Comparison of ENCODE assay signal across 10 cellular contexts in the genomic region with DNA sequence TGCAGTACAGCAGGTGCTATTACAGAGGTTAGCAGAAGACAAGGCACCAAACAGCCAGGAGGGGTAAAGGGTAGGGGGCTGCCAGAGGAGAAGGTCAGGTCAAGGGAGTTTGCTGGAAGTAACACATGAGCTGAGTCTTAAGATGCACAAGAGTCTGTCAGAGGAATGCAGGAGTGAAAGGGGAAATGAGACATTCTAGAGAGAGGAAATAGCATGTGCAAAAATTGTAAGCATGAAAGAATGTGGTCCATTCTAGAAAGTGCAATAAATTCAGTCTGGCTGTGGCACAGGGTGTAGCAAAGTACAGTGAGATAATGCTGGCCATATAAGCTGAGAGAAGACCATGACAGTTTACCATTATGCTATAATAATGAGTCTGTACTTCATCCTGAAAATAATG. TPM values are rescaled to one million over a fixed set of nuclear protein-coding genes. Genes with fewer than 3 reads are reported as not detected.
A peak's percentile ranks its signal among the peaks of the same experiment; 100 is the strongest.
DNase-seq lines count a peak whose midpoint lies in the region; ATAC-seq, FAIRE-seq and TF ChIP-seq lines count a peak whose summit lies in the region.
"Had no signal": no experiment of that assay in that cellular context is flagged by ENCODE, and none has a peak within 500 bp of the region (broad histone marks: within the 10 kb centered on the region; RNA-seq: fewer than 3 reads in every experiment).

No MANE protein-coding gene starts in this region.

- H3K4me1 Mint-ChIP-seq in activated T-helper 17 cell treated with anti-CD3 and anti-CD28 coated beads, Interleukin-2, amount 50 U/mL, for 72 hours, result peaks cover 5% of the 10 kb centered on the region

- no peak overlapping the region for H3K4me3 Mint-ChIP-seq in activated T-helper 17 cell treated with anti-CD3 and anti-CD28 coated beads, Interleukin-2, amount 50 U/mL, for 72 hours

- TF ChIP-seq RAD21 in GM12878 (IDR thresholded peaks at IDR 0.05; ENCODE audit: insufficient read depth, low read depth, low read length), result no peak

- FAIRE-seq in GM12892 (lab: Jason Lieb, UNC) (peak; percentile 74), GM12878 (lab: Jason Lieb, UNC) (peak; percentile 56)

- peaks cover 10% of the 10 kb centered on the region for H3K4me1 ChIP-seq in GM12878 (ENCODE audit: control insufficient read depth, insufficient read depth, low read length)
- H3K4me1 ChIP-seq in spleen, result peaks cover 4 to 58% (median 16%) of the 10 kb centered on the region in 6 donors
- H3K4me1 ChIP-seq in colonic mucosa, result no peaks in the 10 kb centered on the region

- no peak overlapping the region for H2AFZ ChIP-seq in GM12878 (ENCODE audit: control insufficient read depth, low read depth, low read length)

- H3K36me3 ChIP-seq in GM12878 (ENCODE audit: control insufficient read depth in 2 of 2, insufficient read depth in 2 of 2, low read length in 1 of 2) (peaks cover 0 to 14% of the 10 kb centered on the region in 2 experiments), spleen (peaks cover 0 to 94% (median 55%) of the 10 kb centered on the region in 6 donors), colonic mucosa (peaks cover 12% of the 10 kb centered on the region)

- H3K9ac ChIP-seq in GM12878 (ENCODE audit: control insufficient read depth, insufficient read depth, low read length) (no peak overlapping the region), colonic mucosa (ENCODE audit: low read depth in 2 of 2, low read length in 2 of 2) (no peak overlapping the region)

- H3K9me3 ChIP-seq in GM12878 (replicated peaks; ENCODE audit: control insufficient read depth, insufficient read depth, low read length) (no peaks in the 10 kb centered on the region), spleen (no peaks in the 10 kb centered on the region), colonic mucosa (no peaks in the 10 kb centered on the region)

- no peaks in the 10 kb centered on the region for H3K27me3 ChIP-seq in GM12878 (replicated peaks in 1 of 2; ENCODE audit: control insufficient read depth in 2 of 2, insufficient read depth in 2 of 2, low read length in 1 of 2)
- H3K27me3 ChIP-seq in spleen (replicated peaks in 1 of 7), result no peaks in the 10 kb centered on the region
- no peaks in the 10 kb centered on the region for H3K27me3 ChIP-seq in colonic mucosa

- no peaks in the 10 kb centered on the region for H3K27me3 Mint-ChIP-seq in activated T-helper 17 cell treated with anti-CD3 and anti-CD28 coated beads, Interleukin-2, amount 50 U/mL, for 72 hours

- no peaks in the 10 kb centered on the region for H3K9me3 Mint-ChIP-seq in activated T-helper 17 cell treated with anti-CD3 and anti-CD28 coated beads, Interleukin-2, amount 50 U/mL, for 72 hours

- peaks cover 91% of the 10 kb centered on the region for H3K36me3 Mint-ChIP-seq in activated T-helper 17 cell treated with anti-CD3 and anti-CD28 coated beads, Interleukin-2, amount 50 U/mL, for 72 hours (ENCODE audit: low read depth)

- ATAC-seq in HG03565 (IDR thresholded peaks at IDR 0.05; ENCODE audit: unreplicated experiment) (peak; percentile 54), GM12878 (peak; percentile 91), GM18858 (IDR thresholded peaks at IDR 0.05; ENCODE audit: unreplicated experiment) (no peak)
- no peak for ATAC-seq in activated T-helper 17 cell treated with anti-CD3 and anti-CD28 coated beads, Interleukin-2, amount 50 U/mL, for 72 hours (replicated peaks)

- DNase-seq in GM12892 (ENCODE audit: insufficient read length), result no peak
- peak; percentile 21 for DNase-seq in GM12878 (ENCODE audit: low read depth, low spot score)
- DNase-seq in spleen, result no peak
- no peak for DNase-seq in colonic mucosa
- DNase-seq: activated gamma-delta T cell; effector CD8-positive, alpha-beta T cell; NCI-H1105 had no signal

- H3K27ac ChIP-seq in GM12878 (ENCODE audit: control insufficient read depth, insufficient read depth), result no peak overlapping the region
- H3K27ac ChIP-seq in spleen, result peak overlapping the region in 6 of 8 donors; percentile 1 to 63 (median 32)
- H3K27ac ChIP-seq in colonic mucosa, result no peak overlapping the region

- no peaks in the 10 kb centered on the region for H4K20me1 ChIP-seq in GM12878 (ENCODE audit: control insufficient read depth, insufficient read depth)

- BruUV-seq in GM12878 (replicated peaks; lab: Mats Ljungman, UMichigan), result no TSS peak

- POLR2A ChIA-PET in GM12878 (lab: Charles Lee), result no interaction called here

- no peak overlapping the region for H3K27ac Mint-ChIP-seq in activated T-helper 17 cell treated with anti-CD3 and anti-CD28 coated beads, Interleukin-2, amount 50 U/mL, for 72 hours

- intact Hi-C loops in GM12878 (cut with micrococcal nuclease; ENCODE audit: unreplicated experiment) (no loop called here), spleen (cut with DNase I; ENCODE audit: low total_unique reads) (loop anchor here (10.0 kb wide), 1 partner anchor 59 kb away; no protein-coding TSS in a partner anchor), colonic mucosa (cut with DNase I) (no loop called here)

- no peak for TF ChIP-seq POLR2A in GM12892 (IDR thresholded peaks at IDR 0.05; ENCODE audit: low read depth, low read length)
- no peak for TF ChIP-seq POLR2A in GM12878 (IDR thresholded peaks at IDR 0.05; ENCODE audit: low read depth, low read length)
- TF ChIP-seq POLR2A in spleen (IDR thresholded peaks at IDR 0.05), result no peak

- in situ Hi-C loops in GM12878 (cut with MboI), result no loop called here

- CTCF ChIA-PET in GM12878 (lab: Yijun Ruan, JAX), result interaction anchor here (0.6 to 0.9 kb wide), 3 partner anchors 14 to 469 kb away, joined by 3 to 4 read pairs (median 3); a partner anchor contains a TSS

- RAD21 ChIA-PET in GM12878 (lab: Charles Lee; ENCODE audit: unreplicated experiment), result interaction anchor here (1.6 kb wide), 1 partner anchor 72 kb away, joined by 3 read pairs; a partner anchor contains a TSS

- SMC1A ChIA-PET in GM12878 (lab: Charles Lee; ENCODE audit: uncharacterized antibody, unreplicated experiment), result no interaction called here

- peaks cover 2% of the 10 kb centered on the region for H3K79me2 ChIP-seq in GM12878 (ENCODE audit: control insufficient read depth, insufficient read depth, low read length)

- TF ChIP-seq CTCF in GM12878 (IDR thresholded peaks at IDR 0.05 in 2 of 3, conservative IDR thresholded peaks at IDR 0.05 in 1 of 3; ENCODE audit: control insufficient read depth in 2 of 3, extremely low read depth in 1 of 3, insufficient read depth in 1 of 3, low read depth in 3 of 3, low read length in 3 of 3), result no peak
- no peak for TF ChIP-seq CTCF in spleen (IDR thresholded peaks at IDR 0.05 in 8 of 11, conservative IDR thresholded peaks at IDR 0.05 in 3 of 11)
- TF ChIP-seq CTCF in colonic mucosa (IDR thresholded peaks at IDR 0.05), result no peak

- H3K4me2 ChIP-seq in GM12878 (ENCODE audit: control insufficient read depth, insufficient read depth), result peak overlapping the region; percentile 44; the same call in 1 of the 2 replicates

- H3K4me3 ChIP-seq in GM12878 (no peak overlapping the region), spleen (no peak overlapping the region), colonic mucosa (no peak overlapping the region)

- no peak for TF ChIP-seq EP300 in GM12878 (IDR thresholded peaks at IDR 0.05; ENCODE audit: borderline replicate concordance in 1 of 2, control insufficient read depth in 1 of 2, low read depth in 2 of 2, low read length in 2 of 2)

TF ChIP-seq in GM12878, 131 proteins besides CTCF, POLR2A, EP300 and RAD21 (continues in another document):
- no peak for TF ChIP-seq RB1 (IDR thresholded peaks at IDR 0.05; ENCODE audit: borderline replicate concordance)
- TF ChIP-seq BACH1 (IDR thresholded peaks at IDR 0.05; ENCODE audit: borderline replicate concordance), result no peak
- TF ChIP-seq, protein P1, sequence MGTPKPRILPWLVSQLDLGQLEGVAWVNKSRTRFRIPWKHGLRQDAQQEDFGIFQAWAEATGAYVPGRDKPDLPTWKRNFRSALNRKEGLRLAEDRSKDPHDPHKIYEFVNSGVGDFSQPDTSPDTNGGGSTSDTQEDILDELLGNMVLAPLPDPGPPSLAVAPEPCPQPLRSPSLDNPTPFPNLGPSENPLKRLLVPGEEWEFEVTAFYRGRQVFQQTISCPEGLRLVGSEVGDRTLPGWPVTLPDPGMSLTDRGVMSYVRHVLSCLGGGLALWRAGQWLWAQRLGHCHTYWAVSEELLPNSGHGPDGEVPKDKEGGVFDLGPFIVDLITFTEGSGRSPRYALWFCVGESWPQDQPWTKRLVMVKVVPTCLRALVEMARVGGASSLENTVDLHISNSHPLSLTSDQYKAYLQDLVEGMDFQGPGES (IDR thresholded peaks at IDR 0.05), result no peak
- no peak for TF ChIP-seq SMARCA5 (IDR thresholded peaks at IDR 0.05)
- TF ChIP-seq SPI1 (IDR thresholded peaks at IDR 0.05; ENCODE audit: borderline replicate concordance, insufficient read depth, low read depth, low read length), result peak; percentile 84

RNA-seq across cellular contexts. Expression of a gene that starts 6.6 kb away (rescaled TPM):
- polyA plus RNA-seq in GM12892 (2012; ENCODE audit: missing spikeins), result 10.1 TPM
- total RNA-seq in GM12878 (2013; cell fraction: nucleolus; rRNA removed), result 50.3 and 56.8 TPM in 2 replicates
- total RNA-seq in GM12878 (2014; rRNA removed) (8.5 and 9.8 TPM in 2 replicates), GM12878 (2014; rRNA removed; fragmentation: Illumina TruSeq; extraction: Trizol) (5.4 and 5.6 TPM in 2 replicates), GM12878 (2021) (9.2 and 9.6 TPM in 2 replicates), spleen (10 to 100 TPM; 21.0 to 30.5 (median 24.3) TPM), colonic mucosa (10 to 100 TPM; 19.1 to 23.2 TPM)
- 4.3 TPM for polyA plus RNA-seq in GM12878 (2011; ENCODE audit: low read depth)
- polyA plus RNA-seq in GM12878 (2011; rRNA removed) (14.1 and 18.8 TPM in 2 replicates), GM12878 (2014; fragmentation: Illumina TruSeq; extraction: Trizol) (7.8 and 8.8 TPM in 2 replicates), GM12878 (2014; fragmentation: Nextera tagmentation; extraction: Ambion mirVana) (1 to 10 TPM; 2.9 to 3.0 TPM), GM12878 (2014; rRNA removed) (9.5 and 11.0 TPM in 2 replicates), GM12878 (2016; fragmentation: Nextera tagmentation; extraction: Ambion mirVana) (1 to 10 TPM; 7.8 to 8.4 TPM), spleen (1 to 10 TPM; 4.7 to 7.4 (median 6.3) TPM)
- polyA plus RNA-seq in GM12878 (2011; cell fraction: cytosol; rRNA removed), result 11.3 and 15.5 TPM in 2 replicates
- 67.6 and 70.4 TPM in 2 replicates for polyA plus RNA-seq in GM12878 (2011; cell fraction: nucleus; rRNA removed)
- polyA plus RNA-seq in GM12878 (2012), result 5.4 and 9.8 TPM in 2 replicates
- 14.3 and 16.7 TPM in 2 replicates for polyA minus RNA-seq in GM12878 (2011; rRNA and poly(A)+ RNA removed)
- polyA minus RNA-seq in GM12878 (2011; cell fraction: cytosol; rRNA and poly(A)+ RNA removed), result 5.9 and 8.7 TPM in 2 replicates
- 10.4 and 16.5 TPM in 2 replicates for polyA minus RNA-seq in GM12878 (2011; cell fraction: nucleus; rRNA and poly(A)+ RNA removed)
- 10 to 100 TPM; 19.7 to 39.8 TPM for total RNA-seq in activated T-helper 17 cell treated with anti-CD3 and anti-CD28 coated beads, Interleukin-2, amount 50 U/mL, for 72 hours

Comparison
In these comparisons a context has a peak if more than half of its experiments do, and no peak if none do; other contexts are left out.
1. ATAC-seq: peak in HG03565 (single experiment) and GM12878 (single experiment); none in GM18858 (single experiment) and activated T-helper 17 cell treated with anti-CD3 and anti-CD28 coated beads, Interleukin-2, amount 50 U/mL, for 72 hours (single experiment).
2. H3K27ac ChIP-seq: peak in spleen (6 of 8); none in GM12878 (single experiment) and colonic mucosa (single experiment).